Comparison of ENCODE assay signal across 1 cellular context in genomic region chr12:76713130-76713529, GRCh38.
TF ChIP-seq lines count a peak whose summit lies in the region.

No MANE protein-coding gene starts in this region.

TF ChIP-seq in HepG2, 621 proteins besides CTCF, POLR2A, EP300 and RAD21:
- no peak for TF ChIP-seq HCFC1 (IDR thresholded peaks at IDR 0.05; ENCODE audit: low read depth, low read length)
- TF ChIP-seq, protein P1, sequence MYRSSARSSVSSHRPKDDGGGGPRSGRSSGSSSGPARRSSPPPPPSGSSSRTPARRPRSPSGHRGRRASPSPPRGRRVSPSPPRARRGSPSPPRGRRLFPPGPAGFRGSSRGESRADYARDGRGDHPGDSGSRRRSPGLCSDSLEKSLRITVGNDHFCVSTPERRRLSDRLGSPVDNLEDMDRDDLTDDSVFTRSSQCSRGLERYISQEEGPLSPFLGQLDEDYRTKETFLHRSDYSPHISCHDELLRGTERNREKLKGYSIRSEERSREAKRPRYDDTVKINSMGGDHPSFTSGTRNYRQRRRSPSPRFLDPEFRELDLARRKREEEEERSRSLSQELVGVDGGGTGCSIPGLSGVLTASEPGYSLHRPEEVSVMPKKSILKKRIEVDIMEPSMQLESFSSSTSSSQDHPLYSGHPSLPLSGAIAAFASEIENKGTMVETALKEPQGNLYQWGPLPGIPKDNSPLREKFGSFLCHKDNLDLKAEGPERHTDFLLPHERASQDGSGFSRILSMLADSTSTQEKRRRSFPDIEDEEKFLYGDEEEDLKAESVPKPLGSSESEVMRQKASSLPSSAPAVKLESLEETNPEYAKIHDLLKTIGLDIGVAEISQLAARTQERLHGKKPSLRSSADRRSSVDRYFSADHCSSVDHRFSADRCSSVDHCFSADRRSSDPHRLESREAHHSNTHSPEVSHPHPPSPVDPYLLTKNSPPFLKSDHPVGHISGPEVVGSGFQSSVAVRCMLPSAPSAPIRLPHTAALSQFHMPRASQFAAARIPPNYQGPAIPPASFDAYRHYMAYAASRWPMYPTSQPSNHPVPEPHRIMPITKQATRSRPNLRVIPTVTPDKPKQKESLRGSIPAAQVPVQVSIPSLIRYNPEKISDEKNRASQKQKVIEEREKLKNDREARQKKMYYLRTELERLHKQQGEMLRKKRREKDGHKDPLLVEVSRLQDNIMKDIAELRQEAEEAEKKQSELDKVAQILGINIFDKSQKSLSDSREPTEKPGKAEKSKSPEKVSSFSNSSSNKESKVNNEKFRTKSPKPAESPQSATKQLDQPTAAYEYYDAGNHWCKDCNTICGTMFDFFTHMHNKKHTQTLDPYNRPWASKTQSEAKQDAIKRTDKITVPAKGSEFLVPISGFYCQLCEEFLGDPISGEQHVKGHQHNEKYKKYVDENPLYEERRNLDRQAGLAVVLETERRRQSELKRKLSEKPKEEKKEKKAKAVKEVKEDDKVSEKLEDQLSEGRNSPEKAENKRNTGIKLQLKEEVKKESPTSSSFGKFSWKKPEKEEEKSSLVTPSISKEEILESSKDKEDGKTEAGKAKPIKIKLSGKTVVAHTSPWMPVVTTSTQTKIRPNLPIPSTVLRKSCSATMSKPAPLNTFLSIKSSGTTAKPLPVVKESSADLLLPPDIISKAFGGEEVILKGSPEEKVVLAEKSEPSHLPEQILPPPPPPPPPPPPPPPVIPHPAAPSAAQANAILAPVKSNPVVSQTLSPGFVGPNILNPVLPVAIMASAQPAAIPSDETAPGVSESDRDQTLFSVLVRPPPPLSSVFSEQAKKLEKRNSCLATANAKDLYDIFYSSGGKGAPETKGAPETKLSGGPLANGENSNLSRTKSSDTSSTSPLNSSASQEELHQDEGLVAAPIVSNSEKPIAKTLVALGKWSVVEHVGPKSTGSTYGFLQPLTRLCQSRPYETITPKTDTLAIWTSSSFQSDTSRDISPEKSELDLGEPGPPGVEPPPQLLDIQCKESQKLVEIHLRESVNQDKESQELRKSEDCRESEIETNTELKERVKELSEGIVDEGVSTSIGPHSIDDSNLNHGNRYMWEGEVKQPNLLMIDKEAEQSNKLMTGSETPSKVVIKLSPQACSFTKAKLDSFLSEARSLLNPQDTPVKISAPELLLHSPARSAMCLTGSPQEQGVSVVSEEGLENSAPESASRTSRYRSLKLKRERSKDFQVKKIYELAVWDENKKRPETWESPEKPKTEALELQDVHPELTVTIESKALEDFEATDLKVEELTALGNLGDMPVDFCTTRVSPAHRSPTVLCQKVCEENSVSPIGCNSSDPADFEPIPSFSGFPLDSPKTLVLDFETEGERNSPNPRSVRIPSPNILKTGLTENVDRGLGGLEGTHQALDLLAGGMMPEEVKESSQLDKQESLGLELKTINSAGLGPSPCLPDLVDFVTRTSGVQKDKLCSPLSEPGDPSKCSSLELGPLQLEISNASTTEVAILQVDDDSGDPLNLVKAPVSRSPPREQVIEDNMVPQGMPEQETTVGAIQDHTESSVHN (CRISPR knock-in tag; IDR thresholded peaks at IDR 0.05): no peak
- TF ChIP-seq NFE2L1 (CRISPR knock-in tag; IDR thresholded peaks at IDR 0.05; ENCODE audit: borderline replicate concordance): no peak
- TF ChIP-seq, protein P2, sequence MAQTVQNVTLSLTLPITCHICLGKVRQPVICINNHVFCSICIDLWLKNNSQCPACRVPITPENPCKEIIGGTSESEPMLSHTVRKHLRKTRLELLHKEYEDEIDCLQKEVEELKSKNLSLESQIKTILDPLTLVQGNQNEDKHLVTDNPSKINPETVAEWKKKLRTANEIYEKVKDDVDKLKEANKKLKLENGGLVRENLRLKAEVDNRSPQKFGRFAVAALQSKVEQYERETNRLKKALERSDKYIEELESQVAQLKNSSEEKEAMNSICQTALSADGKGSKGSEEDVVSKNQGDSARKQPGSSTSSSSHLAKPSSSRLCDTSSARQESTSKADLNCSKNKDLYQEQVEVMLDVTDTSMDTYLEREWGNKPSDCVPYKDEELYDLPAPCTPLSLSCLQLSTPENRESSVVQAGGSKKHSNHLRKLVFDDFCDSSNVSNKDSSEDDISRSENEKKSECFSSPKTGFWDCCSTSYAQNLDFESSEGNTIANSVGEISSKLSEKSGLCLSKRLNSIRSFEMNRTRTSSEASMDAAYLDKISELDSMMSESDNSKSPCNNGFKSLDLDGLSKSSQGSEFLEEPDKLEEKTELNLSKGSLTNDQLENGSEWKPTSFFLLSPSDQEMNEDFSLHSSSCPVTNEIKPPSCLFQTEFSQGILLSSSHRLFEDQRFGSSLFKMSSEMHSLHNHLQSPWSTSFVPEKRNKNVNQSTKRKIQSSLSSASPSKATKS (CRISPR knock-in tag; IDR thresholded peaks at IDR 0.05): no peak
- no peak for TF ChIP-seq TBP (CRISPR knock-in tag; IDR thresholded peaks at IDR 0.05)
- TF ChIP-seq PLRG1 (conservative IDR thresholded peaks at IDR 0.05): no peak
- TF ChIP-seq ESRRA (CRISPR knock-in tag; IDR thresholded peaks at IDR 0.05; ENCODE audit: low read depth): no peak
- TF ChIP-seq NFRKB (IDR thresholded peaks at IDR 0.05): no peak
